8 cellular contexts compared by ENCODE assay signal in genomic region chr9:113219972-113220371, GRCh38. TPM values are rescaled to one million over a fixed set of nuclear protein-coding genes. Genes with fewer than 3 reads are reported as not detected.
A peak's percentile ranks its signal among the peaks of the same experiment; 100 is the strongest.
DNase-seq lines count a peak whose midpoint lies in the region; ATAC-seq and TF ChIP-seq lines count a peak whose summit lies in the region.

No MANE protein-coding gene starts in this region.

- H2AFZ ChIP-seq in OCI-LY1 (ENCODE audit: low read length), result no peak overlapping the region

- H4K20me1 ChIP-seq in OCI-LY1 (ENCODE audit: insufficient read depth, low read length), result no peaks in the 10 kb centered on the region

- H3K4me3 ChIP-seq in heart right ventricle (peak overlapping the region in 8 of 10 donors; percentile 62 to 93 (median 86)), OCI-LY1 (ENCODE audit: low read depth, low read length, poor library complexity, severe bottlenecking) (peak overlapping the region; percentile 88), endocrine pancreas (ENCODE audit: control insufficient read depth, insufficient read depth, low read length) (peak overlapping the region; percentile 98), ovary (peak overlapping the region; percentile 53)

- H3F3A ChIP-seq in OCI-LY1 (ENCODE audit: insufficient read depth, low read length), result peaks cover 8% of the 10 kb centered on the region

- peaks cover 0 to 13% (median 0%) of the 10 kb centered on the region in 9 donors for H3K36me3 ChIP-seq in heart right ventricle
- peaks cover 20% of the 10 kb centered on the region; the same call in 1 of the 2 replicates for H3K36me3 ChIP-seq in OCI-LY1 (ENCODE audit: insufficient read depth, low read length)
- H3K36me3 ChIP-seq in endocrine pancreas (ENCODE audit: control insufficient read depth, insufficient read depth, low read length), result no peaks in the 10 kb centered on the region
- H3K36me3 ChIP-seq in ovary, result no peaks in the 10 kb centered on the region

- WGBS in heart right ventricle, 2 donors, result 25 to 35% methylated on average over 1 of the region's 1 CpG
- 24 to 55% (median 27%) methylated on average over 1 of the region's 1 CpG for WGBS in ovary, 3 donors

- peak overlapping the region; percentile 98 for H3K4me2 ChIP-seq in OCI-LY1 (ENCODE audit: low read length)

- no peak for TF ChIP-seq EP300 in ovary (IDR thresholded peaks at IDR 0.05)

- H3K9me2 ChIP-seq in OCI-LY1 (ENCODE audit: low read depth, low read length), result no peaks in the 10 kb centered on the region

- intact Hi-C loops in heart right ventricle (cut with DNase I), result loop anchor here in 4 of 10 donors (2.0 to 10.0 kb wide), 5 partner anchors 55 to 372 kb away; partner anchors contain the start of genes CDC26 (in 3 of the 4), PRPF4 (in 3 of the 4) and SLC31A2 (in 2 of the 4)
- intact Hi-C loops in left ventricle myocardium superior (cut with micrococcal nuclease), result no loop called here
- intact Hi-C loops in ovary (cut with DNase I), result no loop called here

- H3K4me1 ChIP-seq in heart right ventricle (peaks cover 11 to 86% (median 53%) of the 10 kb centered on the region in 9 donors), OCI-LY1 (ENCODE audit: insufficient read depth, low read length, severe bottlenecking) (peaks cover 44% of the 10 kb centered on the region), endocrine pancreas (ENCODE audit: control insufficient read depth, insufficient read depth, low read length) (peaks cover 20% of the 10 kb centered on the region), ovary (ENCODE audit: insufficient read depth) (peaks cover 8% of the 10 kb centered on the region)

- TF ChIP-seq POLR2A in ovary (IDR thresholded peaks at IDR 0.05), result no peak

- H3K27me3 ChIP-seq in heart right ventricle (no peaks in the 10 kb centered on the region), OCI-LY1 (ENCODE audit: insufficient read depth, low read length) (no peaks in the 10 kb centered on the region), endocrine pancreas (ENCODE audit: control insufficient read depth, insufficient read depth, low read length) (no peaks in the 10 kb centered on the region), ovary (no peaks in the 10 kb centered on the region)

- no peak for ATAC-seq in heart right ventricle
- ATAC-seq in left ventricle myocardium superior, result no peak
- peak; percentile 47 for ATAC-seq in HG02678 (IDR thresholded peaks at IDR 0.05; ENCODE audit: unreplicated experiment)

- no peak for DNase-seq in heart right ventricle
- no peak for DNase-seq in left ventricle myocardium superior
- no peak for DNase-seq in ovary
- DNase-seq in SW 1271 (lab: John Stamatoyannopoulos, UW), result no peak
- DNase-seq in caudate nucleus (lab: John Stamatoyannopoulos, UW), result no peak

- H3K9ac ChIP-seq in OCI-LY1 (ENCODE audit: low read length), result peak overlapping the region; percentile 92
- no peak overlapping the region for H3K9ac ChIP-seq in endocrine pancreas (ENCODE audit: control insufficient read depth, insufficient read depth, low read length)

- TF ChIP-seq CTCF in heart right ventricle (IDR thresholded peaks at IDR 0.05), result no peak
- TF ChIP-seq CTCF in OCI-LY1 (IDR thresholded peaks at IDR 0.05; ENCODE audit: low read length), result no peak
- TF ChIP-seq CTCF in ovary (IDR thresholded peaks at IDR 0.05), result no peak

- H3K9me3 ChIP-seq in heart right ventricle (no peaks in the 10 kb centered on the region), OCI-LY1 (ENCODE audit: low read length) (no peaks in the 10 kb centered on the region), endocrine pancreas (ENCODE audit: control insufficient read depth, low read length) (no peaks in the 10 kb centered on the region), ovary (no peaks in the 10 kb centered on the region)

- peak overlapping the region in 5 of 10 donors; percentile 85 to 96 (median 88) for H3K27ac ChIP-seq in heart right ventricle
- H3K27ac ChIP-seq in OCI-LY1 (ENCODE audit: low read depth, low read length, poor library complexity, severe bottlenecking), result peak overlapping the region; percentile 84
- no peak overlapping the region for H3K27ac ChIP-seq in ovary
- H3K27ac ChIP-seq in caudate nucleus (ENCODE audit: low read depth, low read length), result no peak overlapping the region

- peaks cover 55% of the 10 kb centered on the region for H3K79me2 ChIP-seq in OCI-LY1 (ENCODE audit: insufficient read depth, low read length)

RNA-seq across cellular contexts. Expression of gene FKBP15, which starts 1.1 kb away (rescaled TPM):
- total RNA-seq in heart right ventricle (10 to 100 TPM; 16.3 to 27.9 (median 20.1) TPM), left ventricle myocardium superior (21.4 TPM), ovary (10 to 100 TPM; 11.9 to 32.9 (median 20.2) TPM)
- polyA plus RNA-seq in heart right ventricle (10 to 100 TPM; 10.7 to 12.4 TPM), ovary (10 to 100 TPM; 10.9 to 29.0 TPM)

RNA-seq across cellular contexts. Expression of gene SLC31A1, which starts 1.4 kb away (rescaled TPM):
- total RNA-seq in heart right ventricle (10 to 100 TPM in 7 of 10 donors, 1 to 10 TPM in 3; 9.3 to 18.4 (median 10.9) TPM), left ventricle myocardium superior (11.4 TPM), ovary (10 to 100 TPM in 5 of 7 donors, 1 to 10 TPM in 2; 6.6 to 18.7 (median 12.5) TPM)
- polyA plus RNA-seq in heart right ventricle (10 to 100 TPM in 1 of 2 donors, 1 to 10 TPM in 1; 3.6 to 13.0 TPM), ovary (10 to 100 TPM in 1 of 2 donors, 1 to 10 TPM in 1; 5.3 to 24.1 TPM)

RNA-seq across cellular contexts. Expression of gene CDC26, which starts 55.4 kb away (rescaled TPM):
- total RNA-seq in heart right ventricle (10 to 100 TPM; 26.7 to 39.7 (median 30.8) TPM), left ventricle myocardium superior (34.9 TPM), ovary (10 to 100 TPM; 24.2 to 40.0 (median 27.5) TPM)
- polyA plus RNA-seq in heart right ventricle (10 to 100 TPM; 24.6 to 48.8 TPM), ovary (10 to 100 TPM; 27.7 to 57.3 TPM)

RNA-seq across cellular contexts. Expression of gene PRPF4, which starts 55.5 kb away (rescaled TPM):
- 10 to 100 TPM; 10.7 to 17.2 (median 13.3) TPM for total RNA-seq in heart right ventricle
- polyA plus RNA-seq in heart right ventricle, result 10 to 100 TPM in 1 of 2 donors, 1 to 10 TPM in 1; 5.3 to 13.7 TPM
- 11.7 TPM for total RNA-seq in left ventricle myocardium superior
- total RNA-seq in ovary, result 10 to 100 TPM; 12.5 to 30.8 (median 22.3) TPM
- 10 to 100 TPM; 13.9 to 28.9 TPM for polyA plus RNA-seq in ovary
